Comparison of ENCODE assay signal across 17 cellular contexts in genomic region chr16:57624044-57624688, GRCh38. TPM values are rescaled to one million over a fixed set of nuclear protein-coding genes. Genes with fewer than 3 reads are reported as not detected.
DNase-seq lines count a peak whose midpoint lies in the region; ATAC-seq and TF ChIP-seq lines count a peak whose summit lies in the region.
"Had no signal": no experiment of that assay in that cellular context is flagged by ENCODE, and none has a peak within 500 bp of the region (broad histone marks: within the 10 kb centered on the region; RNA-seq: fewer than 3 reads in every experiment).

No MANE protein-coding gene starts in this region.

- H3K4me1 Mint-ChIP-seq in Calu3 (ENCODE audit: low read depth, unreplicated experiment) (peaks cover 84% of the 10 kb centered on the region), nephron (peaks cover 59% of the 10 kb centered on the region), natural killer cell (peaks cover 17 to 25% of the 10 kb centered on the region in 2 donors)

- no peaks in the 10 kb centered on the region for H3K36me3 ChIP-seq in A673 (ENCODE audit: insufficient read depth, low read length, poor library complexity, severe bottlenecking)
- H3K36me3 ChIP-seq: gastrocnemius medialis, left ventricle myocardium inferior had no signal

- ATAC-seq in GM21737 (IDR thresholded peaks at IDR 0.05; ENCODE audit: unreplicated experiment) (no peak), natural killer cell (no peak)
- ATAC-seq: gastrocnemius medialis; stimulated activated effector memory CD8-positive, alpha-beta T cell treated with anti-CD3 and anti-CD28 coated beads, Interleukin-12 subunit alpha, Interleukin-12 subunit beta, amount 100 ng/mL, for 72 hours had no signal

- H3K27ac Mint-ChIP-seq in Calu3 (ENCODE audit: unreplicated experiment) (peak overlapping the region; percentile 96), nephron (peak overlapping the region; percentile 78 to 92 (median 82)), natural killer cell (no peak overlapping the region)
- H3K27ac Mint-ChIP-seq: activated naive CD4-positive, alpha-beta T cell treated with anti-CD3 and anti-CD28 coated beads, Interleukin-2, amount 50 U/mL, for 24 hours; B cell had no signal

- H3K4me3 ChIP-seq in dorsolateral prefrontal cortex (peak overlapping the region in 1 of 59 donors; percentile 15), A673 (ENCODE audit: low read depth, low read length, poor library complexity, severe bottlenecking) (no peak overlapping the region)
- H3K4me3 ChIP-seq: gastrocnemius medialis, left ventricle myocardium inferior had no signal

- H3K9me3 Mint-ChIP-seq in Calu3 (ENCODE audit: low read depth, unreplicated experiment) (no peaks in the 10 kb centered on the region), nephron (no peaks in the 10 kb centered on the region), natural killer cell (no peaks in the 10 kb centered on the region)
- H3K9me3 Mint-ChIP-seq: activated naive CD4-positive, alpha-beta T cell treated with anti-CD3 and anti-CD28 coated beads, Interleukin-2, amount 50 U/mL, for 24 hours; stimulated activated effector memory CD8-positive, alpha-beta T cell treated with anti-CD3 and anti-CD28 coated beads, Interleukin-12 subunit alpha, Interleukin-12 subunit beta, amount 100 ng/mL, for 72 hours had no signal

- TF ChIP-seq CTCF in Calu3 (IDR thresholded peaks at IDR 0.05; ENCODE audit: unreplicated experiment) (no peak), RWPE1 (conservative IDR thresholded peaks at IDR 0.05; ENCODE audit: low read depth) (no peak), dorsolateral prefrontal cortex (IDR thresholded peaks at IDR 0.05 in 54 of 56, conservative IDR thresholded peaks at IDR 0.05 in 2 of 56; ENCODE audit: low read depth in 1 of 56, partially characterized antibody in 56 of 56) (no peak), nephron (IDR thresholded peaks at IDR 0.05; ENCODE audit: unreplicated experiment in 3 of 3) (no peak), A673 (conservative IDR thresholded peaks at IDR 0.05; ENCODE audit: low read depth, low read length) (no peak), natural killer cell (IDR thresholded peaks at IDR 0.05) (no peak)

- H3K36me3 Mint-ChIP-seq in Calu3 (ENCODE audit: insufficient read depth, unreplicated experiment) (peaks cover 91% of the 10 kb centered on the region), nephron (ENCODE audit: low read depth) (no peaks in the 10 kb centered on the region), natural killer cell (no peaks in the 10 kb centered on the region)
- H3K36me3 Mint-ChIP-seq: activated naive CD4-positive, alpha-beta T cell treated with anti-CD3 and anti-CD28 coated beads, Interleukin-2, amount 50 U/mL, for 24 hours had no signal

- H3K9me3 ChIP-seq in A673 (ENCODE audit: low read depth, low read length, poor library complexity, severe bottlenecking), result no peaks in the 10 kb centered on the region
- H3K9me3 ChIP-seq: gastrocnemius medialis, left ventricle myocardium inferior had no signal

- DNase-seq in Calu3 (no peak), RWPE1 (ENCODE audit: low spot score) (no peak), dorsolateral prefrontal cortex (no peak), A673 (ENCODE audit: low spot score) (no peak), natural killer cell (no peak)
- no peak for DNase-seq in NK-92 treated with Interleukin-12 subunit alpha and Interleukin-12 subunit beta, amount 100 ng/mL, for 24 hours (lab: John Stamatoyannopoulos, UW)
- DNase-seq: gastrocnemius medialis, HCEC 1CT, left ventricle myocardium inferior, NCI-H1048, SHP77 treated with DMSO at 0.1 percent for 48 hours had no signal

- peaks cover 8% of the 10 kb centered on the region for H3K4me1 ChIP-seq in A673 (ENCODE audit: insufficient read depth, low read length, poor library complexity, severe bottlenecking)

- BruUV-seq in Calu3 (replicated peaks; lab: Mats Ljungman, UMichigan) (no TSS peak), A673 (replicated peaks; lab: Mats Ljungman, UMichigan) (no TSS peak)

- no peaks in the 10 kb centered on the region for H3K27me3 Mint-ChIP-seq in Calu3 (ENCODE audit: unreplicated experiment)
- peaks cover 24% of the 10 kb centered on the region for H3K27me3 Mint-ChIP-seq in nephron (ENCODE audit: low read depth)
- peaks cover 0 to 9% of the 10 kb centered on the region in 2 donors for H3K27me3 Mint-ChIP-seq in natural killer cell (ENCODE audit: low read depth in 2 of 2)

- POLR2A ChIA-PET in RWPE1 (lab: Yijun Ruan, JAX; ENCODE audit: low non-redundant PET) (interaction anchor here (1.2 kb wide), 1 partner anchor 18 kb away, joined by 4 read pairs; no protein-coding TSS in a partner anchor), A673 (lab: Charles Lee; ENCODE audit: low non-redundant PET) (no interaction called here)

- peak overlapping the region; percentile 90 for H3K4me3 Mint-ChIP-seq in Calu3 (ENCODE audit: low read depth, unreplicated experiment)
- no peak overlapping the region for H3K4me3 Mint-ChIP-seq in nephron
- no peak overlapping the region for H3K4me3 Mint-ChIP-seq in natural killer cell
- H3K4me3 Mint-ChIP-seq: activated naive CD4-positive, alpha-beta T cell treated with anti-CD3 and anti-CD28 coated beads, Interleukin-2, amount 50 U/mL, for 24 hours; B cell; stimulated activated effector memory CD8-positive, alpha-beta T cell treated with anti-CD3 and anti-CD28 coated beads, Interleukin-12 subunit alpha, Interleukin-12 subunit beta, amount 100 ng/mL, for 72 hours had no signal

- CTCF ChIA-PET in Calu3 (lab: Charles Lee), result interaction anchor here (1.3 to 2.1 kb wide), 6 partner anchors 9 to 112 kb away, joined by 5 to 16 read pairs (median 9); partner anchors contain the start of gene KATNB1
- CTCF ChIA-PET in RWPE1 (lab: Yijun Ruan, JAX), result interaction anchor here (1.0 to 1.3 kb wide), 2 partner anchors 25 to 33 kb away, joined by 3 to 4 read pairs; no protein-coding TSS in a partner anchor
- CTCF ChIA-PET in A673 (lab: Charles Lee), result no interaction called here

- H3K27me3 ChIP-seq in dorsolateral prefrontal cortex (no peaks in the 10 kb centered on the region), A673 (replicated peaks; ENCODE audit: insufficient read depth, low read depth, low read length, poor library complexity) (no peaks in the 10 kb centered on the region)

- intact Hi-C loops in Calu3 (cut with micrococcal nuclease; ENCODE audit: unreplicated experiment), result no loop called here
- intact Hi-C loops in dorsolateral prefrontal cortex (cut with DNase I), result loop anchor here in 1 of 2 donors (2.0 kb wide), 1 partner anchor 25 kb away; no protein-coding TSS in a partner anchor
- intact Hi-C loops in A673 (cut with micrococcal nuclease; ENCODE audit: unreplicated experiment), result no loop called here
- intact Hi-C loops in natural killer cell (cut with micrococcal nuclease), result no loop called here

- H3K27ac ChIP-seq in RWPE1 (peak overlapping the region; percentile 95), dorsolateral prefrontal cortex (peak overlapping the region; percentile 53 to 96 (median 86)), A673 (ENCODE audit: low read depth, low read length, poor library complexity, severe bottlenecking) (no peak overlapping the region)
- H3K27ac ChIP-seq: gastrocnemius medialis, left ventricle myocardium inferior had no signal

RNA-seq across cellular contexts. Expression of gene ADGRG1, which starts 4.3 kb away (rescaled TPM):
- total RNA-seq in Calu3 (2022) (269 and 278 TPM in 2 replicates), dorsolateral prefrontal cortex (100 to 1,000 TPM in 117 of 120 experiments, 10 to 100 TPM in 3; 82.9 to 344 (median 153) TPM), A673 (2021) (0.75 and 1.0 TPM in 2 replicates), natural killer cell (100 to 1,000 TPM; 830 to 949 (median 858) TPM)

RNA-seq across cellular contexts. Expression of gene ADGRG3, which starts 43.9 kb away (rescaled TPM):
- not detected in 2 replicates for total RNA-seq in Calu3 (2022)
- total RNA-seq in dorsolateral prefrontal cortex, result 1 to 10 TPM in 31 of 120 experiments, under 1 TPM in 54, not detected in 35; 0.11 to 5.1 (median 0.77) TPM
- total RNA-seq in A673 (2021), result not detected in 2 replicates
- total RNA-seq in natural killer cell, result 10 to 100 TPM; 16.6 to 57.3 (median 20.7) TPM
- total RNA-seq: B cell, osteocyte had no signal

Comparison
In these comparisons a context has a peak if more than half of its experiments do, and no peak if none do; other contexts are left out.
1. H3K27ac Mint-ChIP-seq: peak in Calu3 (single experiment) and nephron (3 of 3); none in natural killer cell (0 of 2).
2. RNA of gene ADGRG1, which starts 4.3 kb away (total RNA-seq): 830 to 949 TPM in natural killer cell, 269 to 278 TPM in Calu3 and 82.9 to 344 TPM in dorsolateral prefrontal cortex; 0.75 to 1.0 TPM in A673; every median in the first group is over 10 times any median in the second.